In the genomic region with DNA sequence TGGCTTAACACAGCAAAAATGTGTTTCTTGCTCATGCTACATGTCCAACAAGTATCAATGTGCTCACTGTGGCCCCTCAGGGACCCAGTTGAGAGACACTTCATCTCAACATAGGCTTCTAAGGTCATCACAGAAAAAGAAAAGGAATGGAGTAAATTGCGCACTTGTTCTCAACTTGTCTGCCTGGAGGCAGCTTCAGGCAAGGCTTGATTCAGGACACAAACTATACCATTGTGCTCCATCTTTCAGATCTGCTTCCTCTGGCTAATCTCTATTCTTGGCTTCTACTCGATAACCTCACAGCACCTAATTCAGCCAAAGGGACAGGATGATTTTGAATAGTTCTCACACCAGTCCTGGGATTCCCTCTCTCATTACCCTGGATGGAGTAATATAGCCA, we compare ENCODE assay signal across 24 cellular contexts. TPM values are rescaled to one million over a fixed set of nuclear protein-coding genes. Genes with fewer than 3 reads are reported as not detected.
A peak's percentile ranks its signal among the peaks of the same experiment; 100 is the strongest.
DNase-seq lines count a peak whose midpoint lies in the region; ATAC-seq, FAIRE-seq and TF ChIP-seq lines count a peak whose summit lies in the region.
"Had no signal": no experiment of that assay in that cellular context is flagged by ENCODE, and none has a peak within 500 bp of the region (broad histone marks: within the 10 kb centered on the region; RNA-seq: fewer than 3 reads in every experiment).

No MANE protein-coding gene starts in this region.

- no peaks in the 10 kb centered on the region for H3K9me3 ChIP-seq in H9 (ENCODE audit: control insufficient read depth, low read depth, low read length)
- H3K9me3 ChIP-seq: A549 had no signal

- no peak overlapping the region for H3K27ac ChIP-seq in H9 (ENCODE audit: insufficient read length, low read depth, low read length)
- H3K27ac ChIP-seq: A549 had no signal

- no peak overlapping the region for H3K4ac ChIP-seq in H9 (ENCODE audit: low read depth, low read length)

- no peak for TF ChIP-seq CTCF in H9 (conservative IDR thresholded peaks at IDR 0.05)
- TF ChIP-seq CTCF in bronchial epithelial cell (IDR thresholded peaks at IDR 0.05; ENCODE audit: insufficient read depth, low read length, severe bottlenecking): no peak
- TF ChIP-seq CTCF in osteocyte (IDR thresholded peaks at IDR 0.05): no peak

- no peak overlapping the region for H3K56ac ChIP-seq in H9 (ENCODE audit: insufficient read length, low read depth, low read length)

- H4K91ac ChIP-seq in H9 (ENCODE audit: insufficient read length, low read depth, low read length): no peak overlapping the region

- H3K23ac ChIP-seq in H9 (ENCODE audit: insufficient read length, low read depth, low read length): no peak overlapping the region

- no peak overlapping the region for H3T11ph ChIP-seq in H9 (ENCODE audit: low read length)

- no peaks in the 10 kb centered on the region for H3K79me1 ChIP-seq in H9 (ENCODE audit: insufficient read depth, low read depth, low read length, poor library complexity, severe bottlenecking)

- H3K27ac Mint-ChIP-seq in H9 (no peak overlapping the region), osteocyte (ENCODE audit: unreplicated experiment) (no peak overlapping the region)
- H3K27ac Mint-ChIP-seq: CD4-positive, alpha-beta memory T cell had no signal

- no peak overlapping the region for H2BK5ac ChIP-seq in H9 (ENCODE audit: insufficient read length, low read length)

- H2BK20ac ChIP-seq in H9 (ENCODE audit: low read depth, low read length, poor library complexity, severe bottlenecking): no peak overlapping the region

- peaks cover 2% of the 10 kb centered on the region; the same call in 1 of the 2 replicates for H3K27me3 Mint-ChIP-seq in H9 (ENCODE audit: low read depth)
- no peaks in the 10 kb centered on the region for H3K27me3 Mint-ChIP-seq in osteocyte (ENCODE audit: unreplicated experiment)

- no CpG with 5 or more reads among the region's 2 CpGs for WGBS in H9 (ENCODE audit: extremely low coverage, insufficient read length, low lambda C conversion rate)

- H2AFZ ChIP-seq in H9 (ENCODE audit: low read length): no peak overlapping the region

- no peak overlapping the region for H3K18ac ChIP-seq in H9 (ENCODE audit: insufficient read length, low read depth, low read length)

- peak overlapping the region; percentile 36 for H2AK5ac ChIP-seq in H9 (ENCODE audit: insufficient read length, low read length)

- H3K4me3 Mint-ChIP-seq in H9 (no peak overlapping the region), osteocyte (ENCODE audit: unreplicated experiment) (no peak overlapping the region)
- H3K4me3 Mint-ChIP-seq: CD4-positive, alpha-beta memory T cell had no signal

- H2BK15ac ChIP-seq in H9 (ENCODE audit: low read depth, low read length): no peak overlapping the region

- no peaks in the 10 kb centered on the region for H3K79me2 ChIP-seq in H9 (ENCODE audit: insufficient read depth, low read length)

- H2BK120ac ChIP-seq in H9 (ENCODE audit: low read depth, low read length, poor library complexity, severe bottlenecking): no peak overlapping the region

- H3K4me1 Mint-ChIP-seq in H9: peaks cover 14 to 15% of the 10 kb centered on the region in 2 experiments
- no peaks in the 10 kb centered on the region for H3K4me1 Mint-ChIP-seq in osteocyte (ENCODE audit: unreplicated experiment)
- H3K4me1 Mint-ChIP-seq: CD4-positive, alpha-beta memory T cell had no signal

- H3K14ac ChIP-seq in H9 (ENCODE audit: insufficient read depth, low read length): no peak overlapping the region

- H3K27me3 ChIP-seq in H9 (ENCODE audit: insufficient read depth, low read length) (no peaks in the 10 kb centered on the region), bronchial epithelial cell (ENCODE audit: control insufficient read depth, insufficient read depth, low read length) (no peaks in the 10 kb centered on the region)

- no peaks in the 10 kb centered on the region for H4K20me1 ChIP-seq in H9 (ENCODE audit: control insufficient read depth, insufficient read depth, insufficient read length)

- H4K8ac ChIP-seq in H9 (replicated peaks; ENCODE audit: insufficient read length, low read depth, low read length): no peak overlapping the region

- DNase-seq in H9 (no peak), bronchial epithelial cell (ENCODE audit: low read depth) (no peak), foreskin melanocyte (peak; percentile 43), osteocyte (ENCODE audit: extremely low spot score, unreplicated experiment) (peak; percentile 7), NCI-H1930 (lab: John Stamatoyannopoulos, UW) (no peak), dermis blood vessel endothelial cell (no peak)
- DNase-seq: 8988T; ACHN; C1 segment of cervical spinal cord; Calu3; CD4-positive, alpha-beta memory T cell; COR-L47; DMS53; DMS79 treated with DMSO at 0.1 percent for 48 hours; GF-D8; GOT3; HCEC 1CT had no signal

- no peaks in the 10 kb centered on the region for H3K23me2 ChIP-seq in H9 (ENCODE audit: insufficient read length, low read depth, low read length, poor library complexity, severe bottlenecking)

- H4K5ac ChIP-seq in H9 (ENCODE audit: insufficient read length, low read depth, low read length): no peak overlapping the region

- no peaks in the 10 kb centered on the region for H3K36me3 ChIP-seq in bronchial epithelial cell (ENCODE audit: control insufficient read depth, insufficient read depth, low read length)

- H3K4me2 ChIP-seq in H9 (ENCODE audit: insufficient read depth, insufficient read length, low read length): no peak overlapping the region
- H3K4me2 ChIP-seq: A549 had no signal

- H3K4me3 ChIP-seq in bronchial epithelial cell (ENCODE audit: low read depth, low read length): no peak overlapping the region
- H3K4me3 ChIP-seq: A549 had no signal

- no peaks in the 10 kb centered on the region for H3K9me3 Mint-ChIP-seq in H9
- H3K9me3 Mint-ChIP-seq in osteocyte (ENCODE audit: unreplicated experiment): no peaks in the 10 kb centered on the region

- no peak for ATAC-seq in GM19463 (IDR thresholded peaks at IDR 0.05; ENCODE audit: unreplicated experiment)
- ATAC-seq: A549 had no signal

- H3K9ac ChIP-seq in H9 (ENCODE audit: extremely low read depth, insufficient read length, low read length): no peak overlapping the region

- H3K36me3 Mint-ChIP-seq in H9 (ENCODE audit: insufficient read depth in 1 of 3, low read depth in 3 of 3) (no peaks in the 10 kb centered on the region), osteocyte (ENCODE audit: unreplicated experiment) (no peaks in the 10 kb centered on the region)
- H3K36me3 Mint-ChIP-seq: CD4-positive, alpha-beta memory T cell had no signal

- H2BK12ac ChIP-seq in H9 (ENCODE audit: insufficient read length, low read depth, low read length): no peak overlapping the region

- peaks cover 10% of the 10 kb centered on the region; the same call in 1 of the 2 replicates for H3K4me1 ChIP-seq in H9 (ENCODE audit: insufficient read depth, low read length)
- H3K4me1 ChIP-seq: A549 had no signal

- peak; percentile 77 for FAIRE-seq in bronchial epithelial cell (lab: Jason Lieb, UNC)
- FAIRE-seq: A549, GM12891, GM18507, H54 had no signal

RNA-seq across cellular contexts. Expression of a gene that starts 35.6 kb away (rescaled TPM):
- total RNA-seq in H9 (2021): 3.1 and 3.7 TPM in 2 replicates
- total RNA-seq in bronchial epithelial cell: 0.26 TPM in 2 replicates
- not detected in 2 replicates for total RNA-seq in osteocyte
- 0.09 TPM in 1 of 2 replicates, not detected in the other for total RNA-seq in dermis blood vessel endothelial cell
- total RNA-seq: Calu3, Daoy, G401 had no signal

Comparison
In these comparisons a context has a peak if more than half of its experiments do, and no peak if none do; other contexts are left out.
1. DNase-seq: peak in foreskin melanocyte (single experiment) and osteocyte (single experiment); none in H9 (single experiment), bronchial epithelial cell (single experiment), NCI-H1930 (0 of 2) and dermis blood vessel endothelial cell (single experiment).